21 cellular contexts compared by ENCODE assay signal in genomic region chrX:20269848-20270556, GRCh38.
"Had no signal": no experiment of that assay in that cellular context is flagged by ENCODE, and none has a peak within 500 bp of the region (broad histone marks: within the 10 kb centered on the region; RNA-seq: fewer than 3 reads in every experiment).

No MANE protein-coding gene starts in this region.

- DNase-seq: activated CD4-positive, alpha-beta T cell treated with anti-CD3 and anti-CD28 coated beads for 1 hour; activated CD4-positive, alpha-beta T cell treated with anti-CD3 and anti-CD28 coated beads, Interleukin-2, amount 50 U/mL, for 1 hour; activated CD8-positive, alpha-beta T cell treated with anti-CD3 and anti-CD28 coated beads, Interleukin-2, amount 10 ng/mL, durations not matched to agents 7 days and 5 days; activated naive CD4-positive, alpha-beta T cell; activated naive CD8-positive, alpha-beta T cell treated with anti-CD3 and anti-CD28 coated beads for 36 hours; activated T-cell treated with anti-CD3 and anti-CD28 coated beads, Interleukin-2, amount 50 U/mL, for 1 hour; effector memory CD4-positive, alpha-beta T cell; heart right ventricle; naive thymus-derived CD8-positive, alpha-beta T cell; psoas muscle; stimulated activated CD4-positive, alpha-beta T cell treated with anti-CD3 and anti-CD28 coated beads, Interleukin-1b, Interleukin-23, amount 100 ng/mL, for 48 hours; stimulated activated naive CD8-positive, alpha-beta T cell treated with anti-CD3 and anti-CD28 coated beads, Interleukin-15, amount 100 ng/mL, for 72 hours; T-cell; tibial artery had no signal

- H3K36me3 ChIP-seq: breast epithelium, heart right ventricle, ovary, right atrium auricular region, tibial artery had no signal

- H3K27ac ChIP-seq: breast epithelium, heart right ventricle, ovary, psoas muscle, right atrium auricular region, tibial artery had no signal

- H3K4me3 ChIP-seq: breast epithelium, heart right ventricle, lung, ovary, psoas muscle, right atrium auricular region, tibial artery had no signal

- H3K9me3 Mint-ChIP-seq: activated naive CD8-positive, alpha-beta T cell treated with anti-CD3 and anti-CD28 coated beads for 36 hours; central memory CD8-positive, alpha-beta T cell; naive thymus-derived CD8-positive, alpha-beta T cell; stimulated activated naive CD8-positive, alpha-beta T cell treated with anti-CD3 and anti-CD28 coated beads, Interleukin-15, amount 100 ng/mL, for 72 hours; T-cell had no signal

- H3K4me3 Mint-ChIP-seq: activated CD8-positive, alpha-beta T cell treated with anti-CD3 and anti-CD28 coated beads, Interleukin-2, amount 10 ng/mL, durations not matched to agents 7 days and 5 days; activated naive CD8-positive, alpha-beta T cell treated with anti-CD3 and anti-CD28 coated beads for 36 hours; central memory CD8-positive, alpha-beta T cell; mesothelial cell of epicardium; naive thymus-derived CD8-positive, alpha-beta T cell; stimulated activated naive CD8-positive, alpha-beta T cell treated with anti-CD3 and anti-CD28 coated beads, Interleukin-15, amount 100 ng/mL, for 72 hours; T-cell had no signal

- ATAC-seq: activated CD8-positive, alpha-beta T cell treated with anti-CD3 and anti-CD28 coated beads, Interleukin-2, amount 10 ng/mL, durations not matched to agents 7 days and 5 days; heart right ventricle; left lobe of liver; naive thymus-derived CD8-positive, alpha-beta T cell; psoas muscle; stimulated activated naive CD8-positive, alpha-beta T cell treated with anti-CD3 and anti-CD28 coated beads, Interleukin-15, amount 100 ng/mL, for 72 hours; T-cell had no signal

- H3K36me3 Mint-ChIP-seq: mesothelial cell of epicardium; naive thymus-derived CD8-positive, alpha-beta T cell; T-cell had no signal

- H3K4me1 ChIP-seq: breast epithelium, psoas muscle, right atrium auricular region had no signal

- H3K4me1 Mint-ChIP-seq: activated naive CD8-positive, alpha-beta T cell treated with anti-CD3 and anti-CD28 coated beads for 36 hours had no signal

- H3K27me3 ChIP-seq: ovary, tibial artery had no signal

- H3K9me3 ChIP-seq: breast epithelium, heart right ventricle, ovary, psoas muscle, right atrium auricular region, tibial artery had no signal

- H3K27ac Mint-ChIP-seq: activated CD8-positive, alpha-beta T cell treated with anti-CD3 and anti-CD28 coated beads, Interleukin-2, amount 10 ng/mL, durations not matched to agents 7 days and 5 days; activated naive CD8-positive, alpha-beta T cell treated with anti-CD3 and anti-CD28 coated beads for 36 hours; mesothelial cell of epicardium; T-cell had no signal

- H3K27me3 Mint-ChIP-seq: activated naive CD8-positive, alpha-beta T cell treated with anti-CD3 and anti-CD28 coated beads for 36 hours; central memory CD8-positive, alpha-beta T cell; naive thymus-derived CD8-positive, alpha-beta T cell; stimulated activated naive CD8-positive, alpha-beta T cell treated with anti-CD3 and anti-CD28 coated beads, Interleukin-15, amount 100 ng/mL, for 72 hours; T-cell had no signal
